1 cellular context compared by ENCODE assay signal in the genomic region with DNA sequence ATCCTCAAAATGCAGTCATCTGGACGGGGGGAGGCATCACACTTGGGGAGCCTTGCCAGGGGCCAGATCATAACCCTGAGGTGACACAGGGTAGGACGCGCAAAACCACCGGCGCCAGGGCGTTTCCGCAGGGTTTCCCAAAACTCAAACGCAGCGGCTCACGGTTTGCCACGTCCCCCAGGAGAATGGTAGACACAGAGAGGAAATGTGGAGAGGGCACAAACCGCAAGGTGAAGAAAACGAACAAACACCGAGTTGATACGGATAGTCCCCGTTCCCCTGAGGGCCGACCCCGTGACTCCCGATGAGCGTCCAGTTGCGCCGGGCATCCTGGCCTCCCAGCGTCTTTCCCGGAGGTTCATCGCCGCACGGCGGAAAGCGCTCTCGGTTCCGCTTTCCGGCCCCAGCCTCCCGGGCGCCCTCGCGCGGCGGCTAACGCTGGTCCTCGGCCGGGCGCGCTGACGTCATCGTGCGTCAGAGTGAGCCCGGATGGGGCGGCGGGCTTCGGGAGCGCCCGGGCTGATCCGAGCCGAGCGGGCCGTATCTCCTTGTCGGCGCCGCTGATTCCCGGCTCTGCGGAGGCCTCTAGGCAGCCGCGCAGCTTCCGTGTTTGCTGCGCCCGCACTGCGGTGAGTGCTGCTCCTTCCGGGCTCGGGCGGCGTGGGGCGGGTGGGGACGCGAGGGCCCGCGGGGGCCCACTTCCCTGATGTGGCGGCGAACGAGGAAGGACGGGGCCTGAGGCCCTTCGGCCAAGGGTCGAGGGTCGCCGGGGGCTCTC.
TF ChIP-seq lines count a peak whose summit lies in the region.

A gene (plus strand): TSS at position 467 of the 778 bp plus-strand sequence. CDS start 2,641 bp downstream, outside the sequence.

TF ChIP-seq in HCT116, 20 proteins besides CTCF, POLR2A, EP300 and RAD21 (continued from another document):
- TF ChIP-seq YY1 (IDR thresholded peaks at IDR 0.05; ENCODE audit: extremely low read depth, insufficient replicate concordance, low read depth, low read length) (peak; percentile 57), SIN3A (IDR thresholded peaks at IDR 0.05; ENCODE audit: low read depth) (peak; percentile 90), POLR2AphosphoS5 (IDR thresholded peaks at IDR 0.05; ENCODE audit: low read depth, low read length) (peak; percentile 94), ELF1 (IDR thresholded peaks at IDR 0.05; ENCODE audit: borderline replicate concordance, low read depth) (peak; percentile 67), FOSL1 (IDR thresholded peaks at IDR 0.05; ENCODE audit: low read depth) (peak; percentile 66)
